1 cellular context compared by ENCODE assay signal in genomic region chr1:16145988-16146887, GRCh38.
TF ChIP-seq lines count a peak whose summit lies in the region.

No MANE protein-coding gene starts in this region.

TF ChIP-seq in K562, 482 proteins besides CTCF, POLR2A, EP300 and RAD21 (continued from another document and continues in another):
- TF ChIP-seq, protein P1, sequence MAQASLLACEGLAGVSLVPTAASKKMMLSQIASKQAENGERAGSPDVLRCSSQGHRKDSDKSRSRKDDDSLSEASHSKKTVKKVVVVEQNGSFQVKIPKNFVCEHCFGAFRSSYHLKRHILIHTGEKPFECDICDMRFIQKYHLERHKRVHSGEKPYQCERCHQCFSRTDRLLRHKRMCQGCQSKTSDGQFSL (CRISPR knock-in tag; IDR thresholded peaks at IDR 0.05) = peak; percentile 81; the same call in 1 of the 2 replicates
- TF ChIP-seq, protein P1 (tag; IDR thresholded peaks at IDR 0.05) = peak in 1 of 2 experiments; percentile 80; a peak in 2 of 4 replicates
- TF ChIP-seq ZFP30 (CRISPR knock-in tag; IDR thresholded peaks at IDR 0.05; ENCODE audit: borderline replicate concordance) (no peak), THRAP3 (IDR thresholded peaks at IDR 0.05; ENCODE audit: borderline replicate concordance) (0 out of 2 replicates have a peak, but pooled peaks have one; percentile 59), HIVEP1 (CRISPR knock-in tag; IDR thresholded peaks at IDR 0.05) (no peak), ATF1 (CRISPR knock-in tag; IDR thresholded peaks at IDR 0.05) (no peak), ATF1 (tag; IDR thresholded peaks at IDR 0.05) (peak; percentile 82), MYNN (IDR thresholded peaks at IDR 0.05) (peak; percentile 90), MYNN (CRISPR knock-in tag; IDR thresholded peaks at IDR 0.05) (no peak), YY1 (IDR thresholded peaks at IDR 0.05; ENCODE audit: borderline replicate concordance in 1 of 3, control insufficient read depth in 1 of 3, extremely low read depth in 1 of 3, insufficient read depth in 3 of 3, insufficient read length in 1 of 3, insufficient replicate concordance in 2 of 3, low read depth in 1 of 3, low read length in 2 of 3) (peak in 2 of 3 experiments; percentile 48 to 50), SMARCA4 (IDR thresholded peaks at IDR 0.05) (peak; percentile 91), C11orf30 (IDR thresholded peaks at IDR 0.05; ENCODE audit: low read depth) (no peak), RB1 (IDR thresholded peaks at IDR 0.05; ENCODE audit: low read depth) (peak; percentile 38; the same call in 1 of the 2 replicates), NR2C1 (IDR thresholded peaks at IDR 0.05) (no peak), NR2C1 (tag; IDR thresholded peaks at IDR 0.05) (no peak), ZFX (CRISPR knock-in tag; IDR thresholded peaks at IDR 0.05) (peak; percentile 63), ZFP1 (CRISPR knock-in tag; IDR thresholded peaks at IDR 0.05) (no peak), TCF7 (IDR thresholded peaks at IDR 0.05; ENCODE audit: borderline replicate concordance) (no peak), TSC22D4 (tag; IDR thresholded peaks at IDR 0.05) (no peak), ADNP (tag; IDR thresholded peaks at IDR 0.05) (no peak), SUPT5H (IDR thresholded peaks at IDR 0.05) (peak; percentile 81), CBX1 (IDR thresholded peaks at IDR 0.05; ENCODE audit: low read depth) (0 out of 2 replicates have a peak, but pooled peaks have one; percentile 8), HBP1 (CRISPR knock-in tag; IDR thresholded peaks at IDR 0.05) (0 out of 2 replicates have a peak, but pooled peaks have one; percentile 11), ZNF24 (IDR thresholded peaks at IDR 0.05) (no peak), SMARCB1 (IDR thresholded peaks at IDR 0.05; ENCODE audit: insufficient read length, low read depth) (peak; percentile 64), ID3 (CRISPR knock-in tag; IDR thresholded peaks at IDR 0.05) (no peak), ID3 (tag; IDR thresholded peaks at IDR 0.05) (no peak), SP2 (IDR thresholded peaks at IDR 0.05; ENCODE audit: extremely low read depth, low read depth, low read length, poor library complexity, severe bottlenecking) (no peak), PTTG1 (tag; IDR thresholded peaks at IDR 0.05; ENCODE audit: low read depth) (no peak), NEUROD1 (IDR thresholded peaks at IDR 0.05; ENCODE audit: borderline replicate concordance, low read depth, low read length, partially characterized antibody) (peak; percentile 82), ZNF398 (CRISPR knock-in tag; IDR thresholded peaks at IDR 0.05) (no peak), RBM17 (IDR thresholded peaks at IDR 0.05; ENCODE audit: borderline replicate concordance, low read depth, low read length) (no peak), CREM (IDR thresholded peaks at IDR 0.05; ENCODE audit: low read depth) (peak; percentile 66), ZNF644 (tag; IDR thresholded peaks at IDR 0.05; ENCODE audit: low read depth) (no peak), TAF1 (IDR thresholded peaks at IDR 0.05; ENCODE audit: control insufficient read depth, extremely low read depth, insufficient read depth, low read length, severe bottlenecking) (peak; percentile 80), XRCC5 (IDR thresholded peaks at IDR 0.05; ENCODE audit: low read depth, low read length) (no peak), EZH2 (IDR thresholded peaks at IDR 0.05; ENCODE audit: borderline replicate concordance, low read depth, low read length) (no peak), BRCA1 (IDR thresholded peaks at IDR 0.05) (no peak), BRCA1 (CRISPR knock-in tag; IDR thresholded peaks at IDR 0.05) (no peak), NFIC (IDR thresholded peaks at IDR 0.05) (peak; percentile 89), ZNF121 (CRISPR knock-in tag; conservative IDR thresholded peaks at IDR 0.05) (no peak), ZNF408 (CRISPR knock-in tag; IDR thresholded peaks at IDR 0.05; ENCODE audit: low read depth) (no peak), HOXB6 (CRISPR knock-in tag; IDR thresholded peaks at IDR 0.05; ENCODE audit: borderline replicate concordance) (no peak)
- TF ChIP-seq, protein P2, sequence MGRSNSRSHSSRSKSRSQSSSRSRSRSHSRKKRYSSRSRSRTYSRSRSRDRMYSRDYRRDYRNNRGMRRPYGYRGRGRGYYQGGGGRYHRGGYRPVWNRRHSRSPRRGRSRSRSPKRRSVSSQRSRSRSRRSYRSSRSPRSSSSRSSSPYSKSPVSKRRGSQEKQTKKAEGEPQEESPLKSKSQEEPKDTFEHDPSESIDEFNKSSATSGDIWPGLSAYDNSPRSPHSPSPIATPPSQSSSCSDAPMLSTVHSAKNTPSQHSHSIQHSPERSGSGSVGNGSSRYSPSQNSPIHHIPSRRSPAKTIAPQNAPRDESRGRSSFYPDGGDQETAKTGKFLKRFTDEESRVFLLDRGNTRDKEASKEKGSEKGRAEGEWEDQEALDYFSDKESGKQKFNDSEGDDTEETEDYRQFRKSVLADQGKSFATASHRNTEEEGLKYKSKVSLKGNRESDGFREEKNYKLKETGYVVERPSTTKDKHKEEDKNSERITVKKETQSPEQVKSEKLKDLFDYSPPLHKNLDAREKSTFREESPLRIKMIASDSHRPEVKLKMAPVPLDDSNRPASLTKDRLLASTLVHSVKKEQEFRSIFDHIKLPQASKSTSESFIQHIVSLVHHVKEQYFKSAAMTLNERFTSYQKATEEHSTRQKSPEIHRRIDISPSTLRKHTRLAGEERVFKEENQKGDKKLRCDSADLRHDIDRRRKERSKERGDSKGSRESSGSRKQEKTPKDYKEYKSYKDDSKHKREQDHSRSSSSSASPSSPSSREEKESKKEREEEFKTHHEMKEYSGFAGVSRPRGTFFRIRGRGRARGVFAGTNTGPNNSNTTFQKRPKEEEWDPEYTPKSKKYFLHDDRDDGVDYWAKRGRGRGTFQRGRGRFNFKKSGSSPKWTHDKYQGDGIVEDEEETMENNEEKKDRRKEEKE (IDR thresholded peaks at IDR 0.05; ENCODE audit: borderline replicate concordance in 1 of 2, control insufficient read depth in 1 of 2, low read depth in 2 of 2, low read length in 1 of 2) = 0 out of 4 replicates have a peak, but pooled peaks of 1 of the 2 experiments have one; percentile 37
- TF ChIP-seq, protein P3, sequence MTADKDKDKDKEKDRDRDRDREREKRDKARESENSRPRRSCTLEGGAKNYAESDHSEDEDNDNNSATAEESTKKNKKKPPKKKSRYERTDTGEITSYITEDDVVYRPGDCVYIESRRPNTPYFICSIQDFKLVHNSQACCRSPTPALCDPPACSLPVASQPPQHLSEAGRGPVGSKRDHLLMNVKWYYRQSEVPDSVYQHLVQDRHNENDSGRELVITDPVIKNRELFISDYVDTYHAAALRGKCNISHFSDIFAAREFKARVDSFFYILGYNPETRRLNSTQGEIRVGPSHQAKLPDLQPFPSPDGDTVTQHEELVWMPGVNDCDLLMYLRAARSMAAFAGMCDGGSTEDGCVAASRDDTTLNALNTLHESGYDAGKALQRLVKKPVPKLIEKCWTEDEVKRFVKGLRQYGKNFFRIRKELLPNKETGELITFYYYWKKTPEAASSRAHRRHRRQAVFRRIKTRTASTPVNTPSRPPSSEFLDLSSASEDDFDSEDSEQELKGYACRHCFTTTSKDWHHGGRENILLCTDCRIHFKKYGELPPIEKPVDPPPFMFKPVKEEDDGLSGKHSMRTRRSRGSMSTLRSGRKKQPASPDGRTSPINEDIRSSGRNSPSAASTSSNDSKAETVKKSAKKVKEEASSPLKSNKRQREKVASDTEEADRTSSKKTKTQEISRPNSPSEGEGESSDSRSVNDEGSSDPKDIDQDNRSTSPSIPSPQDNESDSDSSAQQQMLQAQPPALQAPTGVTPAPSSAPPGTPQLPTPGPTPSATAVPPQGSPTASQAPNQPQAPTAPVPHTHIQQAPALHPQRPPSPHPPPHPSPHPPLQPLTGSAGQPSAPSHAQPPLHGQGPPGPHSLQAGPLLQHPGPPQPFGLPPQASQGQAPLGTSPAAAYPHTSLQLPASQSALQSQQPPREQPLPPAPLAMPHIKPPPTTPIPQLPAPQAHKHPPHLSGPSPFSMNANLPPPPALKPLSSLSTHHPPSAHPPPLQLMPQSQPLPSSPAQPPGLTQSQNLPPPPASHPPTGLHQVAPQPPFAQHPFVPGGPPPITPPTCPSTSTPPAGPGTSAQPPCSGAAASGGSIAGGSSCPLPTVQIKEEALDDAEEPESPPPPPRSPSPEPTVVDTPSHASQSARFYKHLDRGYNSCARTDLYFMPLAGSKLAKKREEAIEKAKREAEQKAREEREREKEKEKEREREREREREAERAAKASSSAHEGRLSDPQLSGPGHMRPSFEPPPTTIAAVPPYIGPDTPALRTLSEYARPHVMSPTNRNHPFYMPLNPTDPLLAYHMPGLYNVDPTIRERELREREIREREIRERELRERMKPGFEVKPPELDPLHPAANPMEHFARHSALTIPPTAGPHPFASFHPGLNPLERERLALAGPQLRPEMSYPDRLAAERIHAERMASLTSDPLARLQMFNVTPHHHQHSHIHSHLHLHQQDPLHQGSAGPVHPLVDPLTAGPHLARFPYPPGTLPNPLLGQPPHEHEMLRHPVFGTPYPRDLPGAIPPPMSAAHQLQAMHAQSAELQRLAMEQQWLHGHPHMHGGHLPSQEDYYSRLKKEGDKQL (CRISPR knock-in tag; IDR thresholded peaks at IDR 0.05; ENCODE audit: borderline replicate concordance) = no peak
- TF ChIP-seq, protein P4, sequence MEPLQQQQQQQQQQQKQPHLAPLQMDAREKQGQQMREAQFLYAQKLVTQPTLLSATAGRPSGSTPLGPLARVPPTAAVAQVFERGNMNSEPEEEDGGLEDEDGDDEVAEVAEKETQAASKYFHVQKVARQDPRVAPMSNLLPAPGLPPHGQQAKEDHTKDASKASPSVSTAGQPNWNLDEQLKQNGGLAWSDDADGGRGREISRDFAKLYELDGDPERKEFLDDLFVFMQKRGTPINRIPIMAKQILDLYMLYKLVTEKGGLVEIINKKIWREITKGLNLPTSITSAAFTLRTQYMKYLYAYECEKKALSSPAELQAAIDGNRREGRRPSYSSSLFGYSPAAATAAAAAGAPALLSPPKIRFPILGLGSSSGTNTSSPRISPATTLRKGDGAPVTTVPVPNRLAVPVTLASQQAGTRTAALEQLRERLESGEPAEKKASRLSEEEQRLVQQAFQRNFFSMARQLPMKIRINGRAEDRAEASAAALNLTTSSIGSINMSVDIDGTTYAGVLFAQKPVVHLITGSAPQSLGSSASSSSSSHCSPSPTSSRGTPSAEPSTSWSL (CRISPR knock-in tag; IDR thresholded peaks at IDR 0.05; ENCODE audit: borderline replicate concordance) = 0 out of 2 replicates have a peak, but pooled peaks have one; percentile 53
- TF ChIP-seq, protein P5, sequence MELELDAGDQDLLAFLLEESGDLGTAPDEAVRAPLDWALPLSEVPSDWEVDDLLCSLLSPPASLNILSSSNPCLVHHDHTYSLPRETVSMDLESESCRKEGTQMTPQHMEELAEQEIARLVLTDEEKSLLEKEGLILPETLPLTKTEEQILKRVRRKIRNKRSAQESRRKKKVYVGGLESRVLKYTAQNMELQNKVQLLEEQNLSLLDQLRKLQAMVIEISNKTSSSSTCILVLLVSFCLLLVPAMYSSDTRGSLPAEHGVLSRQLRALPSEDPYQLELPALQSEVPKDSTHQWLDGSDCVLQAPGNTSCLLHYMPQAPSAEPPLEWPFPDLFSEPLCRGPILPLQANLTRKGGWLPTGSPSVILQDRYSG (tag; conservative IDR thresholded peaks at IDR 0.05; ENCODE audit: low read depth) = no peak
- TF ChIP-seq, protein P6, sequence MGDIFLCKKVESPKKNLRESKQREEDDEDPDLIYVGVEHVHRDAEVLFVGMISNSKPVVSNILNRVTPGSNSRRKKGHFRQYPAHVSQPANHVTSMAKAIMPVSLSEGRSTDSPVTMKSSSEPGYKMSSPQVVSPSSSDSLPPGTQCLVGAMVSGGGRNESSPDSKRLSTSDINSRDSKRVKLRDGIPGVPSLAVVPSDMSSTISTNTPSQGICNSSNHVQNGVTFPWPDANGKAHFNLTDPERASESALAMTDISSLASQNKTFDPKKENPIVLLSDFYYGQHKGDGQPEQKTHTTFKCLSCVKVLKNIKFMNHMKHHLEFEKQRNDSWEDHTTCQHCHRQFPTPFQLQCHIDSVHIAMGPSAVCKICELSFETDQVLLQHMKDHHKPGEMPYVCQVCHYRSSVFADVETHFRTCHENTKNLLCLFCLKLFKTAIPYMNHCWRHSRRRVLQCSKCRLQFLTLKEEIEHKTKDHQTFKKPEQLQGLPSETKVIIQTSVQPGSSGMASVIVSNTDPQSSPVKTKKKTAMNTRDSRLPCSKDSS (IDR thresholded peaks at IDR 0.05; ENCODE audit: low read depth, partially characterized antibody) = no peak
